In the genomic region with DNA sequence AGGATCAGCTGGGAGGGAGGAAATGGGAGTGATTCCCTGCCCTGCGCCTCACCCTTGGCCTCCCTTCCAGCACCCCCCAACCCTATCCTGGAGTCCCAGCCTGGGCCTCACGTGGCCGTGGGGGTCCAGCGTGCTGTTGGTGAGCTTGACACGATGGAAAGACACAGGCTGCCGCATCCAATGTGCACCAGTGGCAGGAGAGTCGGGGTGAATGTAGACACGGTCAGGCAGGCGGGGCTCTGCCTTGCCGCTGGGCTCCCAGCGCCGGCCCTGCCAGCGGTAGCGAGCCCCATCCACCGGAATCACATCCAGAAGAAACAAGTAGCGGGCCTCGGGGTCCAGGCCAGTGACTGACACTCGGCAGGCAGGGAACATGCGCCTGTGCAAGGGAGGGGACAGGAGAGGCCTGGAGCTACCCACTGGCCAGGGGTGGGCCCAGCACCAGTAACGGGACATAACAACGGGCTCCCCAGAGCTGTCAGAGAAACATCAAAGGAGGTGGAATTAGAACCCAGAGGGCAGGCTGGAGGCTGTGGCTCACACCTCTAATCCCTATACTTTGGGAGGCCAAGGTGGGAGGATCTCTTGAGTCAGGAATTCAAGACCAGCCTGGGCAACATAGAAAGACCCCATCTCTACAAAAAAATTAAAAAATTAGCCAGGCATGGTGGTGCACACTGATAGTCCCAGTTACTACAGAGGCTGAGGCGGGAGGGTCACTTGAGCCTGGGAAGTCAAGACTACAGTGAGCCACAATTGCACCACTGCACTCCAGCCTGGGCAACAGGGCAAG, we compare ENCODE assay signal across 1 cellular context.
TF ChIP-seq lines count a peak whose summit lies in the region.

No MANE protein-coding gene starts in this region.

TF ChIP-seq in HepG2, 621 proteins besides CTCF, POLR2A, EP300 and RAD21 (continued from another document and continues in another):
- TF ChIP-seq KLF9 (CRISPR knock-in tag; IDR thresholded peaks at IDR 0.05; ENCODE audit: low read depth) (no peak), POLR2AphosphoS5 (IDR thresholded peaks at IDR 0.05; ENCODE audit: low read depth, low read length) (no peak), ZC3H13 (CRISPR knock-in tag; IDR thresholded peaks at IDR 0.05) (no peak), BRCA1 (CRISPR knock-in tag; IDR thresholded peaks at IDR 0.05) (no peak), ZNF292 (CRISPR knock-in tag; IDR thresholded peaks at IDR 0.05; ENCODE audit: borderline replicate concordance, low read depth) (peak; percentile 84; the same call in 1 of the 2 replicates), MEF2D (CRISPR knock-in tag; IDR thresholded peaks at IDR 0.05) (no peak; the same call in 1 of the 2 replicates), HOXD1 (CRISPR knock-in tag; IDR thresholded peaks at IDR 0.05) (no peak), MXD4 (CRISPR knock-in tag; IDR thresholded peaks at IDR 0.05) (no peak), ZSCAN25 (CRISPR knock-in tag; IDR thresholded peaks at IDR 0.05) (0 out of 2 replicates have a peak, but pooled peaks have one; percentile 45), CENPT (CRISPR knock-in tag; IDR thresholded peaks at IDR 0.05; ENCODE audit: low read depth) (no peak), SRF (IDR thresholded peaks at IDR 0.05; ENCODE audit: low read depth, low read length) (no peak), ZNF510 (CRISPR knock-in tag; IDR thresholded peaks at IDR 0.05; ENCODE audit: low read depth) (no peak), NBN (conservative IDR thresholded peaks at IDR 0.05) (no peak), CREB1 (IDR thresholded peaks at IDR 0.05) (no peak), CREB1 (CRISPR knock-in tag; IDR thresholded peaks at IDR 0.05) (no peak), SOX6 (IDR thresholded peaks at IDR 0.05) (no peak), SOX6 (CRISPR knock-in tag; IDR thresholded peaks at IDR 0.05) (no peak), JDP2 (CRISPR knock-in tag; IDR thresholded peaks at IDR 0.05; ENCODE audit: borderline replicate concordance) (no peak), DNMT1 (CRISPR knock-in tag; IDR thresholded peaks at IDR 0.05) (no peak), HNRNPLL (IDR thresholded peaks at IDR 0.05; ENCODE audit: low read depth, low read length, poor library complexity, severe bottlenecking) (peak; percentile 60), ZSCAN12 (CRISPR knock-in tag; IDR thresholded peaks at IDR 0.05) (no peak), RARG (CRISPR knock-in tag; IDR thresholded peaks at IDR 0.05; ENCODE audit: low read depth) (no peak), FOXA1 (IDR thresholded peaks at IDR 0.05) (no peak), FOXA1 (CRISPR knock-in tag; IDR thresholded peaks at IDR 0.05) (no peak; the same call in 1 of the 2 replicates), GABPA (IDR thresholded peaks at IDR 0.05; ENCODE audit: low read depth, low read length) (no peak), GABPA (CRISPR knock-in tag; IDR thresholded peaks at IDR 0.05; ENCODE audit: low read depth) (no peak), TGIF2 (CRISPR knock-in tag; IDR thresholded peaks at IDR 0.05) (no peak), ZNF12 (CRISPR knock-in tag; IDR thresholded peaks at IDR 0.05) (no peak), ETV6 (CRISPR knock-in tag; conservative IDR thresholded peaks at IDR 0.05) (no peak), KDM1A (CRISPR knock-in tag; IDR thresholded peaks at IDR 0.05) (no peak), ZNF256 (CRISPR knock-in tag; conservative IDR thresholded peaks at IDR 0.05) (no peak), TAF15 (IDR thresholded peaks at IDR 0.05; ENCODE audit: low read depth, low read length, poor library complexity, severe bottlenecking) (no peak), MIER3 (CRISPR knock-in tag; IDR thresholded peaks at IDR 0.05; ENCODE audit: borderline replicate concordance) (no peak), GLI4 (CRISPR knock-in tag; IDR thresholded peaks at IDR 0.05; ENCODE audit: borderline replicate concordance) (no peak), TCF7L2 (IDR thresholded peaks at IDR 0.05; ENCODE audit: low read depth, low read length) (no peak), ZNF44 (CRISPR knock-in tag; IDR thresholded peaks at IDR 0.05) (no peak), PLRG1 (conservative IDR thresholded peaks at IDR 0.05) (no peak)
- TF ChIP-seq, protein P1, sequence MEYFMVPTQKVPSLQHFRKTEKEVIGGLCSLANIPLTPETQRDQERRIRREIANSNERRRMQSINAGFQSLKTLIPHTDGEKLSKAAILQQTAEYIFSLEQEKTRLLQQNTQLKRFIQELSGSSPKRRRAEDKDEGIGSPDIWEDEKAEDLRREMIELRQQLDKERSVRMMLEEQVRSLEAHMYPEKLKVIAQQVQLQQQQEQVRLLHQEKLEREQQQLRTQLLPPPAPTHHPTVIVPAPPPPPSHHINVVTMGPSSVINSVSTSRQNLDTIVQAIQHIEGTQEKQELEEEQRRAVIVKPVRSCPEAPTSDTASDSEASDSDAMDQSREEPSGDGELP (IDR thresholded peaks at IDR 0.05; ENCODE audit: borderline replicate concordance, low read depth), result peak; percentile 33; the same call in 1 of the 2 replicates
- TF ChIP-seq, protein P2, sequence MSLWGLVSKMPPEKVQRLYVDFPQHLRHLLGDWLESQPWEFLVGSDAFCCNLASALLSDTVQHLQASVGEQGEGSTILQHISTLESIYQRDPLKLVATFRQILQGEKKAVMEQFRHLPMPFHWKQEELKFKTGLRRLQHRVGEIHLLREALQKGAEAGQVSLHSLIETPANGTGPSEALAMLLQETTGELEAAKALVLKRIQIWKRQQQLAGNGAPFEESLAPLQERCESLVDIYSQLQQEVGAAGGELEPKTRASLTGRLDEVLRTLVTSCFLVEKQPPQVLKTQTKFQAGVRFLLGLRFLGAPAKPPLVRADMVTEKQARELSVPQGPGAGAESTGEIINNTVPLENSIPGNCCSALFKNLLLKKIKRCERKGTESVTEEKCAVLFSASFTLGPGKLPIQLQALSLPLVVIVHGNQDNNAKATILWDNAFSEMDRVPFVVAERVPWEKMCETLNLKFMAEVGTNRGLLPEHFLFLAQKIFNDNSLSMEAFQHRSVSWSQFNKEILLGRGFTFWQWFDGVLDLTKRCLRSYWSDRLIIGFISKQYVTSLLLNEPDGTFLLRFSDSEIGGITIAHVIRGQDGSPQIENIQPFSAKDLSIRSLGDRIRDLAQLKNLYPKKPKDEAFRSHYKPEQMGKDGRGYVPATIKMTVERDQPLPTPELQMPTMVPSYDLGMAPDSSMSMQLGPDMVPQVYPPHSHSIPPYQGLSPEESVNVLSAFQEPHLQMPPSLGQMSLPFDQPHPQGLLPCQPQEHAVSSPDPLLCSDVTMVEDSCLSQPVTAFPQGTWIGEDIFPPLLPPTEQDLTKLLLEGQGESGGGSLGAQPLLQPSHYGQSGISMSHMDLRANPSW (CRISPR knock-in tag; IDR thresholded peaks at IDR 0.05; ENCODE audit: borderline replicate concordance), result no peak
- TF ChIP-seq, protein P3, sequence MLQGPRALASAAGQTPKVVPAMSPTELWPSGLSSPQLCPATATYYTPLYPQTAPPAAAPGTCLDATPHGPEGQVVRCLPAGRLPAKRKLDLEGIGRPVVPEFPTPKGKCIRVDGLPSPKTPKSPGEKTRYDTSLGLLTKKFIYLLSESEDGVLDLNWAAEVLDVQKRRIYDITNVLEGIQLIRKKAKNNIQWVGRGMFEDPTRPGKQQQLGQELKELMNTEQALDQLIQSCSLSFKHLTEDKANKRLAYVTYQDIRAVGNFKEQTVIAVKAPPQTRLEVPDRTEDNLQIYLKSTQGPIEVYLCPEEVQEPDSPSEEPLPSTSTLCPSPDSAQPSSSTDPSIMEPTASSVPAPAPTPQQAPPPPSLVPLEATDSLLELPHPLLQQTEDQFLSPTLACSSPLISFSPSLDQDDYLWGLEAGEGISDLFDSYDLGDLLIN (CRISPR knock-in tag; IDR thresholded peaks at IDR 0.05; ENCODE audit: borderline replicate concordance), result no peak
- TF ChIP-seq, protein P4, sequence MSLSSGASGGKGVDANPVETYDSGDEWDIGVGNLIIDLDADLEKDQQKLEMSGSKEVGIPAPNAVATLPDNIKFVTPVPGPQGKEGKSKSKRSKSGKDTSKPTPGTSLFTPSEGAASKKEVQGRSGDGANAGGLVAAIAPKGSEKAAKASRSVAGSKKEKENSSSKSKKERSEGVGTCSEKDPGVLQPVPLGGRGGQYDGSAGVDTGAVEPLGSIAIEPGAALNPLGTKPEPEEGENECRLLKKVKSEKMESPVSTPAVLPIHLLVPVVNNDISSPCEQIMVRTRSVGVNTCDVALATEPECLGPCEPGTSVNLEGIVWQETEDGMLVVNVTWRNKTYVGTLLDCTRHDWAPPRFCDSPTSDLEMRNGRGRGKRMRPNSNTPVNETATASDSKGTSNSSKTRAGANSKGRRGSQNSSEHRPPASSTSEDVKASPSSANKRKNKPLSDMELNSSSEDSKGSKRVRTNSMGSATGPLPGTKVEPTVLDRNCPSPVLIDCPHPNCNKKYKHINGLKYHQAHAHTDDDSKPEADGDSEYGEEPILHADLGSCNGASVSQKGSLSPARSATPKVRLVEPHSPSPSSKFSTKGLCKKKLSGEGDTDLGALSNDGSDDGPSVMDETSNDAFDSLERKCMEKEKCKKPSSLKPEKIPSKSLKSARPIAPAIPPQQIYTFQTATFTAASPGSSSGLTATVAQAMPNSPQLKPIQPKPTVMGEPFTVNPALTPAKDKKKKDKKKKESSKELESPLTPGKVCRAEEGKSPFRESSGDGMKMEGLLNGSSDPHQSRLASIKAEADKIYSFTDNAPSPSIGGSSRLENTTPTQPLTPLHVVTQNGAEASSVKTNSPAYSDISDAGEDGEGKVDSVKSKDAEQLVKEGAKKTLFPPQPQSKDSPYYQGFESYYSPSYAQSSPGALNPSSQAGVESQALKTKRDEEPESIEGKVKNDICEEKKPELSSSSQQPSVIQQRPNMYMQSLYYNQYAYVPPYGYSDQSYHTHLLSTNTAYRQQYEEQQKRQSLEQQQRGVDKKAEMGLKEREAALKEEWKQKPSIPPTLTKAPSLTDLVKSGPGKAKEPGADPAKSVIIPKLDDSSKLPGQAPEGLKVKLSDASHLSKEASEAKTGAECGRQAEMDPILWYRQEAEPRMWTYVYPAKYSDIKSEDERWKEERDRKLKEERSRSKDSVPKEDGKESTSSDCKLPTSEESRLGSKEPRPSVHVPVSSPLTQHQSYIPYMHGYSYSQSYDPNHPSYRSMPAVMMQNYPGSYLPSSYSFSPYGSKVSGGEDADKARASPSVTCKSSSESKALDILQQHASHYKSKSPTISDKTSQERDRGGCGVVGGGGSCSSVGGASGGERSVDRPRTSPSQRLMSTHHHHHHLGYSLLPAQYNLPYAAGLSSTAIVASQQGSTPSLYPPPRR (CRISPR knock-in tag; IDR thresholded peaks at IDR 0.05; ENCODE audit: borderline replicate concordance), result no peak
- TF ChIP-seq, protein P5, sequence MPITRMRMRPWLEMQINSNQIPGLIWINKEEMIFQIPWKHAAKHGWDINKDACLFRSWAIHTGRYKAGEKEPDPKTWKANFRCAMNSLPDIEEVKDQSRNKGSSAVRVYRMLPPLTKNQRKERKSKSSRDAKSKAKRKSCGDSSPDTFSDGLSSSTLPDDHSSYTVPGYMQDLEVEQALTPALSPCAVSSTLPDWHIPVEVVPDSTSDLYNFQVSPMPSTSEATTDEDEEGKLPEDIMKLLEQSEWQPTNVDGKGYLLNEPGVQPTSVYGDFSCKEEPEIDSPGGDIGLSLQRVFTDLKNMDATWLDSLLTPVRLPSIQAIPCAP (CRISPR knock-in tag; IDR thresholded peaks at IDR 0.05; ENCODE audit: low read depth), result no peak
- TF ChIP-seq, protein P6, sequence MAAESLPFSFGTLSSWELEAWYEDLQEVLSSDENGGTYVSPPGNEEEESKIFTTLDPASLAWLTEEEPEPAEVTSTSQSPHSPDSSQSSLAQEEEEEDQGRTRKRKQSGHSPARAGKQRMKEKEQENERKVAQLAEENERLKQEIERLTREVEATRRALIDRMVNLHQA (CRISPR knock-in tag; IDR thresholded peaks at IDR 0.05), result no peak
- TF ChIP-seq, protein P7, sequence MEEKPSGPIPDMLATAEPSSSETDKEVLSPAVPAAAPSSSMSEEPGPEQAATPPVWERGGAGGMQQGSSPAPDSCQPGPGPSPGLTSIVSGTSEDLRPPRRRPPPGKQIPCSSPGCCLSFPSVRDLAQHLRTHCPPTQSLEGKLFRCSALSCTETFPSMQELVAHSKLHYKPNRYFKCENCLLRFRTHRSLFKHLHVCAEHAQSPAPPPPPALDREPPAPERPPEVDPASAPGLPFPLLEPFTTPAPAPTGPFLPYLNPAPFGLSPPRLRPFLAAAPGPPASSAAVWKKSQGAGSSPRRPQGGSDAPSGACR (CRISPR knock-in tag; IDR thresholded peaks at IDR 0.05), result no peak
- TF ChIP-seq, protein P8, sequence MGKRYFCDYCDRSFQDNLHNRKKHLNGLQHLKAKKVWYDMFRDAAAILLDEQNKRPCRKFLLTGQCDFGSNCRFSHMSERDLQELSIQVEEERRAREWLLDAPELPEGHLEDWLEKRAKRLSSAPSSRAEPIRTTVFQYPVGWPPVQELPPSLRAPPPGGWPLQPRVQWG (CRISPR knock-in tag; IDR thresholded peaks at IDR 0.05; ENCODE audit: borderline replicate concordance, low read depth), result no peak
- TF ChIP-seq, protein P9, sequence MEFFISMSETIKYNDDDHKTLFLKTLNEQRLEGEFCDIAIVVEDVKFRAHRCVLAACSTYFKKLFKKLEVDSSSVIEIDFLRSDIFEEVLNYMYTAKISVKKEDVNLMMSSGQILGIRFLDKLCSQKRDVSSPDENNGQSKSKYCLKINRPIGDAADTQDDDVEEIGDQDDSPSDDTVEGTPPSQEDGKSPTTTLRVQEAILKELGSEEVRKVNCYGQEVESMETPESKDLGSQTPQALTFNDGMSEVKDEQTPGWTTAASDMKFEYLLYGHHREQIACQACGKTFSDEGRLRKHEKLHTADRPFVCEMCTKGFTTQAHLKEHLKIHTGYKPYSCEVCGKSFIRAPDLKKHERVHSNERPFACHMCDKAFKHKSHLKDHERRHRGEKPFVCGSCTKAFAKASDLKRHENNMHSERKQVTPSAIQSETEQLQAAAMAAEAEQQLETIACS (CRISPR knock-in tag; IDR thresholded peaks at IDR 0.05), result no peak
- TF ChIP-seq, protein P10, sequence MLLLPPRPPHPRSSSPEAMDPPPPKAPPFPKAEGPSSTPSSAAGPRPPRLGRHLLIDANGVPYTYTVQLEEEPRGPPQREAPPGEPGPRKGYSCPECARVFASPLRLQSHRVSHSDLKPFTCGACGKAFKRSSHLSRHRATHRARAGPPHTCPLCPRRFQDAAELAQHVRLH (CRISPR knock-in tag; IDR thresholded peaks at IDR 0.05; ENCODE audit: borderline replicate concordance, low read depth), result peak; percentile 79; the same call in 1 of the 2 replicates
- TF ChIP-seq, protein P11, sequence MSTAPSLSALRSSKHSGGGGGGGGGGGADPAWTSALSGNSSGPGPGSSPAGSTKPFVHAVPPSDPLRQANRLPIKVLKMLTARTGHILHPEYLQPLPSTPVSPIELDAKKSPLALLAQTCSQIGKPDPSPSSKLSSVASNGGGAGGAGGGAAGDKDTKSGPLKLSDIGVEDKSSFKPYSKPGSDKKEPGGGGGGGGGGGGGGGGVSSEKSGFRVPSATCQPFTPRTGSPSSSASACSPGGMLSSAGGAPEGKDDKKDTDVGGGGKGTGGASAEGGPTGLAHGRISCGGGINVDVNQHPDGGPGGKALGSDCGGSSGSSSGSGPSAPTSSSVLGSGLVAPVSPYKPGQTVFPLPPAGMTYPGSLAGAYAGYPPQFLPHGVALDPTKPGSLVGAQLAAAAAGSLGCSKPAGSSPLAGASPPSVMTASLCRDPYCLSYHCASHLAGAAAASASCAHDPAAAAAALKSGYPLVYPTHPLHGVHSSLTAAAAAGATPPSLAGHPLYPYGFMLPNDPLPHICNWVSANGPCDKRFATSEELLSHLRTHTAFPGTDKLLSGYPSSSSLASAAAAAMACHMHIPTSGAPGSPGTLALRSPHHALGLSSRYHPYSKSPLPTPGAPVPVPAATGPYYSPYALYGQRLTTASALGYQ (CRISPR knock-in tag; IDR thresholded peaks at IDR 0.05), result no peak
- TF ChIP-seq, protein P12, sequence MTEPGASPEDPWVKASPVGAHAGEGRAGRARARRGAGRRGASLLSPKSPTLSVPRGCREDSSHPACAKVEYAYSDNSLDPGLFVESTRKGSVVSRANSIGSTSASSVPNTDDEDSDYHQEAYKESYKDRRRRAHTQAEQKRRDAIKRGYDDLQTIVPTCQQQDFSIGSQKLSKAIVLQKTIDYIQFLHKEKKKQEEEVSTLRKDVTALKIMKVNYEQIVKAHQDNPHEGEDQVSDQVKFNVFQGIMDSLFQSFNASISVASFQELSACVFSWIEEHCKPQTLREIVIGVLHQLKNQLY (CRISPR knock-in tag; IDR thresholded peaks at IDR 0.05), result no peak
